In genomic region chr11:5690216-5690615, GRCh38 we compare ENCODE assay signal across 8 cellular contexts. TPM values are rescaled to one million over a fixed set of nuclear protein-coding genes. Genes with fewer than 3 reads are reported as not detected.
DNase-seq lines count a peak whose midpoint lies in the region; ATAC-seq, FAIRE-seq and TF ChIP-seq lines count a peak whose summit lies in the region.

No MANE protein-coding gene starts in this region.

- H3K9me3 Mint-ChIP-seq in activated CD4-positive, alpha-beta memory T cell treated with anti-CD3 and anti-CD28 coated beads, Interleukin-2, amount 10 ng/mL, durations not matched to agents 7 days and 5 days = no peaks in the 10 kb centered on the region

- H3K4me3 ChIP-seq in skin epidermis = peak overlapping the region; percentile 26 to 53 (median 45)

- no peak for TF ChIP-seq CTCF in D721Med (IDR thresholded peaks at IDR 0.05; ENCODE audit: insufficient read depth, missing control alignments)

- CTCF ChIA-PET in activated CD4-positive, alpha-beta memory T cell treated with anti-CD3 and anti-CD28 coated beads, Interleukin-2, amount 10 ng/mL, durations not matched to agents 7 days and 5 days (lab: Charles Lee) = no interaction called here

- intact Hi-C loops in left ventricle myocardium superior (cut with micrococcal nuclease) = no loop called here

- POLR2A ChIA-PET in activated CD4-positive, alpha-beta memory T cell treated with anti-CD3 and anti-CD28 coated beads, Interleukin-2, amount 10 ng/mL, durations not matched to agents 7 days and 5 days (lab: Charles Lee) = interaction anchor here (1.0 to 3.2 kb wide), 14 partner anchors 11 to 1055 kb away, joined by 3 to 22 read pairs (median 3); partner anchors contain the start of genes CAVIN3, TAF10 and TRIM34

- H3K4me3 Mint-ChIP-seq in activated CD4-positive, alpha-beta memory T cell treated with anti-CD3 and anti-CD28 coated beads, Interleukin-2, amount 10 ng/mL, durations not matched to agents 7 days and 5 days = peak overlapping the region; percentile 96

- peaks cover 45% of the 10 kb centered on the region for H3K36me3 Mint-ChIP-seq in activated CD4-positive, alpha-beta memory T cell treated with anti-CD3 and anti-CD28 coated beads, Interleukin-2, amount 10 ng/mL, durations not matched to agents 7 days and 5 days (ENCODE audit: low read depth)

- no peaks in the 10 kb centered on the region for H3K27me3 Mint-ChIP-seq in activated CD4-positive, alpha-beta memory T cell treated with anti-CD3 and anti-CD28 coated beads, Interleukin-2, amount 10 ng/mL, durations not matched to agents 7 days and 5 days

- DNase-seq in GM18507 (ENCODE audit: extremely low spot score, insufficient read length, low read depth) (no peak), left ventricle myocardium superior (no peak), NCI-H2227 (lab: John Stamatoyannopoulos, UW; ENCODE audit: unreplicated experiment) (no peak), NCI-H748 (lab: John Stamatoyannopoulos, UW; ENCODE audit: unreplicated experiment) (no peak), D721Med (ENCODE audit: insufficient read length, low spot score) (no peak)
- DNase-seq in activated CD4-positive, alpha-beta memory T cell treated with anti-CD3 and anti-CD28 coated beads, Interleukin-2, amount 10 ng/mL, durations not matched to agents 7 days and 5 days = no peak

- H3K4me1 Mint-ChIP-seq in activated CD4-positive, alpha-beta memory T cell treated with anti-CD3 and anti-CD28 coated beads, Interleukin-2, amount 10 ng/mL, durations not matched to agents 7 days and 5 days = peaks cover 44% of the 10 kb centered on the region

- peak overlapping the region; percentile 53 to 99 (median 85) for H3K27ac ChIP-seq in skin epidermis

- peak overlapping the region; percentile 94 for H3K27ac Mint-ChIP-seq in activated CD4-positive, alpha-beta memory T cell treated with anti-CD3 and anti-CD28 coated beads, Interleukin-2, amount 10 ng/mL, durations not matched to agents 7 days and 5 days

- ATAC-seq in left ventricle myocardium superior = peak; percentile 79
- ATAC-seq in HG02973 (IDR thresholded peaks at IDR 0.05; ENCODE audit: unreplicated experiment) = no peak

- peak; percentile 57 for FAIRE-seq in GM18507 (lab: Jason Lieb, UNC)
- no peak for FAIRE-seq in D721Med (lab: Jason Lieb, UNC)

RNA-seq across cellular contexts. Expression of gene TRIM22, which starts 0.6 kb away (rescaled TPM):
- 100 to 1,000 TPM; 213 to 221 TPM for total RNA-seq in activated CD4-positive, alpha-beta memory T cell treated with anti-CD3 and anti-CD28 coated beads, Interleukin-2, amount 10 ng/mL, durations not matched to agents 7 days and 5 days
- 19.2 TPM for total RNA-seq in left ventricle myocardium superior

RNA-seq across cellular contexts. Expression of gene TRIM5, which starts 5.3 kb away (rescaled TPM):
- total RNA-seq in activated CD4-positive, alpha-beta memory T cell treated with anti-CD3 and anti-CD28 coated beads, Interleukin-2, amount 10 ng/mL, durations not matched to agents 7 days and 5 days = 10 to 100 TPM; 33.5 to 33.9 TPM
- 6.8 TPM for total RNA-seq in left ventricle myocardium superior

RNA-seq across cellular contexts. Expression of gene OR56B1, which starts 46.0 kb away (rescaled TPM):
- total RNA-seq in activated CD4-positive, alpha-beta memory T cell treated with anti-CD3 and anti-CD28 coated beads, Interleukin-2, amount 10 ng/mL, durations not matched to agents 7 days and 5 days = under 1 TPM; 0.30 to 0.50 TPM
- not detected for total RNA-seq in left ventricle myocardium superior

Comparison
In these comparisons a context has a peak if more than half of its experiments do, and no peak if none do; other contexts are left out.
1. RNA of gene TRIM22, which starts 0.6 kb away (total RNA-seq): 213 to 221 TPM in activated CD4-positive, alpha-beta memory T cell treated with anti-CD3 and anti-CD28 coated beads, Interleukin-2, amount 10 ng/mL, durations not matched to agents 7 days and 5 days; 19.2 TPM in left ventricle myocardium superior (single experiment); every median in the first group is over 10 times any median in the second.